Comparison of ENCODE assay signal across 22 cellular contexts in the genomic region with DNA sequence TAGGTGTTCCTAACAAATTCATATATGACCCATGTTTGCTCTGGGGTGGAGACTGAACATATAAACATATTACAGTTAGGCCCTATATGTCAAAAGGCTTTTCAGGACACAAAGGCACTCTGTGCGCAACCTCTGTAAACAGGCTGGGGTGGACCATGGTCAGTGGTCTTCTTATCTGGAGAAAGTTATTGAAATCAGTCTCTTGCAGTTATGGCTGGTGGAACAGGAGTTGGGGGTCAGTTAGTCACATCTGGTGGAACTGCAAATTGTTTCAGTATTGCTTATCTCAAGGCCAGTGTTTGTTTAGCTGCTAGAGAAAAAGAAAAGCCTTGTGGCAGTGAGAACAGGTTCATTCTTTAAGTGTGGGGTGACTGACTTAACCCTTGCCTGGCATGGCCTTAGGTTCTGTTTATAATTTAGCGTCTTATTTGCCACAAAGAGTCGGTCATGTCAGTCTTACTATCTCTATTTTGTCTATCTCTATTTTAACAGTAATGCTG. TPM values are rescaled to one million over a fixed set of nuclear protein-coding genes. Genes with fewer than 3 reads are reported as not detected.
DNase-seq lines count a peak whose midpoint lies in the region; ATAC-seq and TF ChIP-seq lines count a peak whose summit lies in the region.
"Had no signal": no experiment of that assay in that cellular context is flagged by ENCODE, and none has a peak within 500 bp of the region (broad histone marks: within the 10 kb centered on the region; RNA-seq: fewer than 3 reads in every experiment).

No MANE protein-coding gene starts in this region.

- H3K27ac Mint-ChIP-seq in Caco-2 (ENCODE audit: unreplicated experiment), result peak overlapping the region; percentile 35
- H3K27ac Mint-ChIP-seq in WTC11, result peak overlapping the region; percentile 83; the same call in 1 of the 2 replicates
- H3K27ac Mint-ChIP-seq: activated T-helper 2 cell treated with anti-CD3 and anti-CD28 coated beads, Interferon-gamma antibody, Interleukin-2, Interleukin-4, amounts not matched to agents 10 μg/mL and 5 μg/mL and 100 μg/mL, durations not matched to agents 14 hours and 24 hours and 36 hours had no signal

- peak overlapping the region; percentile 27 for H3K4me3 Mint-ChIP-seq in Caco-2 (ENCODE audit: unreplicated experiment)
- no peak overlapping the region for H3K4me3 Mint-ChIP-seq in WTC11

- H3K27me3 ChIP-seq in Caco-2 (replicated peaks; ENCODE audit: control insufficient read depth, insufficient read depth, low read length) (no peaks in the 10 kb centered on the region), psoas muscle (ENCODE audit: insufficient read depth in 3 of 3, low read length in 2 of 3) (no peaks in the 10 kb centered on the region)
- H3K27me3 ChIP-seq: gastrocnemius medialis, thyroid gland had no signal

- POLR2A ChIA-PET in Caco-2 (lab: Charles Lee) (no interaction called here), WTC11 (lab: Charles Lee) (no interaction called here)

- DNase-seq in Caco-2 (peak; percentile 60 to 63), HT-29 (ENCODE audit: low spot score) (peak; percentile 57), WTC11 (ENCODE audit: low spot score) (no peak), inferior parietal cortex (ENCODE audit: extremely low spot score) (peak; percentile 5), NCI-H2227 (lab: John Stamatoyannopoulos, UW; ENCODE audit: unreplicated experiment) (no peak), psoas muscle (no peak)
- DNase-seq in NK-92 treated with Interleukin-12 subunit alpha and Interleukin-12 subunit beta, amount 100 ng/mL, for 24 hours (lab: John Stamatoyannopoulos, UW), result no peak
- DNase-seq: activated CD8-positive, alpha-beta memory T cell treated with anti-CD3 and anti-CD28 coated beads for 24 hours; gastrocnemius medialis; left ventricle myocardium superior; NCI-H1694 treated with DMSO at 0.1 percent for 48 hours; NCI-H446; T-helper 9 cell; thyroid gland had no signal

- peaks cover 35% of the 10 kb centered on the region for H3K4me1 ChIP-seq in Caco-2
- H3K4me1 ChIP-seq in psoas muscle, result no peaks in the 10 kb centered on the region

- no peaks in the 10 kb centered on the region for H3K9me3 Mint-ChIP-seq in Caco-2 (ENCODE audit: unreplicated experiment)
- no peaks in the 10 kb centered on the region for H3K9me3 Mint-ChIP-seq in WTC11
- H3K9me3 Mint-ChIP-seq: activated T-helper 2 cell treated with anti-CD3 and anti-CD28 coated beads, Interferon-gamma antibody, Interleukin-2, Interleukin-4, amounts not matched to agents 10 μg/mL and 5 μg/mL and 100 μg/mL, durations not matched to agents 14 hours and 24 hours and 36 hours had no signal

- ATAC-seq in WTC11 (no peak), HG03159 (IDR thresholded peaks at IDR 0.05; ENCODE audit: unreplicated experiment) (no peak), psoas muscle (no peak)
- ATAC-seq: left ventricle myocardium superior had no signal

- 64 to 97% (median 97%) methylated on average over 3 of the region's 3 CpGs for WGBS in psoas muscle, 3 donors

- H3K36me3 ChIP-seq in Caco-2 (ENCODE audit: control insufficient read depth, insufficient read depth, low read length) (no peaks in the 10 kb centered on the region), psoas muscle (ENCODE audit: insufficient read depth in 1 of 2, low read depth in 1 of 2) (no peaks in the 10 kb centered on the region)
- H3K36me3 ChIP-seq: gastrocnemius medialis, thyroid gland had no signal

- H3K4me3 ChIP-seq in Caco-2 (ENCODE audit: low read depth, low read length) (no peak overlapping the region), psoas muscle (no peak overlapping the region)
- H3K4me3 ChIP-seq: gastrocnemius medialis, skin epidermis, thyroid gland had no signal

- H3K4me1 Mint-ChIP-seq in Caco-2 (ENCODE audit: low read depth, unreplicated experiment), result peaks cover 16% of the 10 kb centered on the region
- H3K4me1 Mint-ChIP-seq in WTC11, result 0 out of 2 replicates have a peak, but pooled peaks cover 3% of the 10 kb centered on the region

- CTCF ChIA-PET in Caco-2 (lab: Charles Lee), result interaction anchor here (0.9 to 2.8 kb wide), 5 partner anchors 39 to 191 kb away, joined by 3 to 31 read pairs (median 21); a partner anchor contains a TSS
- CTCF ChIA-PET in WTC11 (lab: Charles Lee), result interaction anchor here (0.6 to 1.8 kb wide), 5 partner anchors 11 to 414 kb away, joined by 3 to 6 read pairs (median 4); no protein-coding TSS in a partner anchor

- H3K27me3 Mint-ChIP-seq in Caco-2 (ENCODE audit: insufficient read depth, unreplicated experiment) (no peaks in the 10 kb centered on the region), WTC11 (ENCODE audit: low read depth) (peaks cover 5% of the 10 kb centered on the region)

- no peak overlapping the region for H3K27ac ChIP-seq in psoas muscle
- H3K27ac ChIP-seq: gastrocnemius medialis, skin epidermis had no signal

- intact Hi-C loops in Caco-2 (cut with micrococcal nuclease; ENCODE audit: unreplicated experiment), result loop anchor here (2.0 kb wide), 1 partner anchor 190 kb away; no protein-coding TSS in a partner anchor
- intact Hi-C loops in psoas muscle (cut with DNase I), result loop anchor here (10.0 kb wide), 2 partner anchors 50 to 200 kb away; no protein-coding TSS in a partner anchor

- no TSS peak for BruUV-seq in Caco-2 (replicated peaks; lab: Mats Ljungman, UMichigan)

- no peaks in the 10 kb centered on the region for H3K9me3 ChIP-seq in Caco-2
- H3K9me3 ChIP-seq in psoas muscle, result no peaks in the 10 kb centered on the region
- H3K9me3 ChIP-seq: gastrocnemius medialis, thyroid gland had no signal

- no peaks in the 10 kb centered on the region for H3K36me3 Mint-ChIP-seq in Caco-2 (ENCODE audit: insufficient read depth, unreplicated experiment)
- H3K36me3 Mint-ChIP-seq in WTC11, result no peaks in the 10 kb centered on the region

- no peak for TF ChIP-seq CTCF in Caco-2 (IDR thresholded peaks at IDR 0.05; ENCODE audit: insufficient read depth in 1 of 2, low read depth in 1 of 2, low read length in 1 of 2, severe bottlenecking in 1 of 2, unreplicated experiment in 1 of 2)
- TF ChIP-seq CTCF in WTC11 (IDR thresholded peaks at IDR 0.05), result no peak
- no peak for TF ChIP-seq CTCF in psoas muscle (IDR thresholded peaks at IDR 0.05)

TF ChIP-seq in WTC11, 78 proteins besides CTCF, POLR2A, EP300 and RAD21 (continues in another document):
- TF ChIP-seq, protein P1, sequence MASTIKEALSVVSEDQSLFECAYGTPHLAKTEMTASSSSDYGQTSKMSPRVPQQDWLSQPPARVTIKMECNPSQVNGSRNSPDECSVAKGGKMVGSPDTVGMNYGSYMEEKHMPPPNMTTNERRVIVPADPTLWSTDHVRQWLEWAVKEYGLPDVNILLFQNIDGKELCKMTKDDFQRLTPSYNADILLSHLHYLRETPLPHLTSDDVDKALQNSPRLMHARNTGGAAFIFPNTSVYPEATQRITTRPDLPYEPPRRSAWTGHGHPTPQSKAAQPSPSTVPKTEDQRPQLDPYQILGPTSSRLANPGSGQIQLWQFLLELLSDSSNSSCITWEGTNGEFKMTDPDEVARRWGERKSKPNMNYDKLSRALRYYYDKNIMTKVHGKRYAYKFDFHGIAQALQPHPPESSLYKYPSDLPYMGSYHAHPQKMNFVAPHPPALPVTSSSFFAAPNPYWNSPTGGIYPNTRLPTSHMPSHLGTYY (CRISPR knock-in tag; IDR thresholded peaks at IDR 0.05), result no peak
- TF ChIP-seq, protein P2, sequence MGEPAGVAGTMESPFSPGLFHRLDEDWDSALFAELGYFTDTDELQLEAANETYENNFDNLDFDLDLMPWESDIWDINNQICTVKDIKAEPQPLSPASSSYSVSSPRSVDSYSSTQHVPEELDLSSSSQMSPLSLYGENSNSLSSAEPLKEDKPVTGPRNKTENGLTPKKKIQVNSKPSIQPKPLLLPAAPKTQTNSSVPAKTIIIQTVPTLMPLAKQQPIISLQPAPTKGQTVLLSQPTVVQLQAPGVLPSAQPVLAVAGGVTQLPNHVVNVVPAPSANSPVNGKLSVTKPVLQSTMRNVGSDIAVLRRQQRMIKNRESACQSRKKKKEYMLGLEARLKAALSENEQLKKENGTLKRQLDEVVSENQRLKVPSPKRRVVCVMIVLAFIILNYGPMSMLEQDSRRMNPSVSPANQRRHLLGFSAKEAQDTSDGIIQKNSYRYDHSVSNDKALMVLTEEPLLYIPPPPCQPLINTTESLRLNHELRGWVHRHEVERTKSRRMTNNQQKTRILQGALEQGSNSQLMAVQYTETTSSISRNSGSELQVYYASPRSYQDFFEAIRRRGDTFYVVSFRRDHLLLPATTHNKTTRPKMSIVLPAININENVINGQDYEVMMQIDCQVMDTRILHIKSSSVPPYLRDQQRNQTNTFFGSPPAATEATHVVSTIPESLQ (CRISPR knock-in tag; IDR thresholded peaks at IDR 0.05), result no peak
- TF ChIP-seq, protein P3, sequence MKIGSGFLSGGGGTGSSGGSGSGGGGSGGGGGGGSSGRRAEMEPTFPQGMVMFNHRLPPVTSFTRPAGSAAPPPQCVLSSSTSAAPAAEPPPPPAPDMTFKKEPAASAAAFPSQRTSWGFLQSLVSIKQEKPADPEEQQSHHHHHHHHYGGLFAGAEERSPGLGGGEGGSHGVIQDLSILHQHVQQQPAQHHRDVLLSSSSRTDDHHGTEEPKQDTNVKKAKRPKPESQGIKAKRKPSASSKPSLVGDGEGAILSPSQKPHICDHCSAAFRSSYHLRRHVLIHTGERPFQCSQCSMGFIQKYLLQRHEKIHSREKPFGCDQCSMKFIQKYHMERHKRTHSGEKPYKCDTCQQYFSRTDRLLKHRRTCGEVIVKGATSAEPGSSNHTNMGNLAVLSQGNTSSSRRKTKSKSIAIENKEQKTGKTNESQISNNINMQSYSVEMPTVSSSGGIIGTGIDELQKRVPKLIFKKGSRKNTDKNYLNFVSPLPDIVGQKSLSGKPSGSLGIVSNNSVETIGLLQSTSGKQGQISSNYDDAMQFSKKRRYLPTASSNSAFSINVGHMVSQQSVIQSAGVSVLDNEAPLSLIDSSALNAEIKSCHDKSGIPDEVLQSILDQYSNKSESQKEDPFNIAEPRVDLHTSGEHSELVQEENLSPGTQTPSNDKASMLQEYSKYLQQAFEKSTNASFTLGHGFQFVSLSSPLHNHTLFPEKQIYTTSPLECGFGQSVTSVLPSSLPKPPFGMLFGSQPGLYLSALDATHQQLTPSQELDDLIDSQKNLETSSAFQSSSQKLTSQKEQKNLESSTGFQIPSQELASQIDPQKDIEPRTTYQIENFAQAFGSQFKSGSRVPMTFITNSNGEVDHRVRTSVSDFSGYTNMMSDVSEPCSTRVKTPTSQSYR (CRISPR knock-in tag; IDR thresholded peaks at IDR 0.05), result no peak
- no peak for TF ChIP-seq ZNF138 (CRISPR knock-in tag; conservative IDR thresholded peaks at IDR 0.05)
- no peak for TF ChIP-seq FOXJ3 (CRISPR knock-in tag; IDR thresholded peaks at IDR 0.05; ENCODE audit: borderline replicate concordance)

RNA-seq across cellular contexts. Expression of a gene that starts 5.9 kb away (rescaled TPM):
- total RNA-seq in Caco-2 (2022) (not detected in 2 replicates), WTC11 (2021) (not detected in 3 replicates), psoas muscle (not detected)
- not detected in 2 replicates for total RNA-seq in HT-29 (2014; rRNA removed; shearing (Covaris generic))
- under 1 TPM; 0.04 to 0.21 (median 0.09) TPM for polyA plus RNA-seq in psoas muscle
- total RNA-seq: activated T-helper 2 cell treated with anti-CD3 and anti-CD28 coated beads, Interferon-gamma antibody, Interleukin-2, Interleukin-4, amounts not matched to agents 10 μg/mL and 5 μg/mL and 100 μg/mL, durations not matched to agents 14 hours and 24 hours and 36 hours; aorta; cerebellum; G401; left ventricle myocardium superior; OCI-LY7; SK-MEL-5; thyroid gland had no signal
- polyA plus RNA-seq: aorta had no signal

RNA-seq across cellular contexts. Expression of a gene that starts 53.6 kb away (rescaled TPM):
- total RNA-seq in Caco-2 (2022) (0.28 and 0.39 TPM in 2 replicates), WTC11 (2021) (0.16 to 0.31 TPM (median 0.16 TPM) in 3 replicates), psoas muscle (1 to 10 TPM in 2 of 4 donors, under 1 TPM in 2; 0.38 to 1.5 (median 0.74) TPM)
- 0.25 TPM in 1 of 2 replicates, not detected in the other for total RNA-seq in HT-29 (2014; rRNA removed; shearing (Covaris generic))
- polyA plus RNA-seq in psoas muscle, result under 1 TPM; 0.11 to 0.68 (median 0.26) TPM
- total RNA-seq: G401, OCI-LY7 had no signal

Comparison
In these comparisons a context has a peak if more than half of its experiments do, and no peak if none do; other contexts are left out.
1. DNase-seq: peak in Caco-2 (2 of 2), HT-29 (single experiment) and inferior parietal cortex (single experiment); none in WTC11 (single experiment), NK-92 treated with Interleukin-12 subunit alpha and Interleukin-12 subunit beta, amount 100 ng/mL, for 24 hours (single experiment), NCI-H2227 (single experiment) and psoas muscle (0 of 2).